Comparison of ENCODE assay signal across 33 cellular contexts in the genomic region with DNA sequence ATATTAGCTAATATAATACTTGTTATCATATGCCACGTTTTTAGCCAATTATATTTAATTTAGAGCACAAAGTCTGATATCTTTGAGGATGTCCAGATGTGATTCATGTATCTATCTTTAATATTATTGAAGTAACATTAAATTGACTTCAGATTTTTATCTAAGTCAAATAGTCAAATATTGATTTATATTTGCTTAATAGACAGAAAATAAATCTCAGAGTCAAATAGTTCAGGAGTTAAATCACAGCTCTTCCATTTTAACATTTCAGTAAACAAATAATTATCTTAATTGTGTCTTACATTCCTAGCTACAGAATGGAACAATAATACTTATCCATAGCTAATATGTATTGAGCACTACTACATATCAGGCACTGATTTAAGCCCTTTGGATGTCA.
"Had no signal": no experiment of that assay in that cellular context is flagged by ENCODE, and none has a peak within 500 bp of the region (broad histone marks: within the 10 kb centered on the region; RNA-seq: fewer than 3 reads in every experiment).

No MANE protein-coding gene starts in this region.

- DNase-seq: activated B cell treated with CpG ODN at 0.5 μM for 24 hours; activated CD4-positive, alpha-beta memory T cell treated with anti-CD3 and anti-CD28 coated beads for 36 hours; activated CD4-positive, alpha-beta T cell treated with anti-CD3 and anti-CD28 coated beads for 4 hours; activated CD4-positive, alpha-beta T cell treated with anti-CD3 and anti-CD28 coated beads, Interleukin-2, amount 10 ng/mL, durations not matched to agents 24 days and 14 days; activated CD4-positive, alpha-beta T cell treated with anti-CD3 and anti-CD28 coated beads, Interleukin-2, amount 50 U/mL, for 1 hour; activated CD4-positive, alpha-beta T cell treated with anti-CD3 and anti-CD28 coated beads, Interleukin-2, amount 50 U/mL, for 4 hours; activated CD4-positive, CD25-positive, alpha-beta regulatory T cell treated with anti-CD3 and anti-CD28 coated beads, Interleukin-2, amount 50 U/mL, for 72 hours; activated CD8-positive, alpha-beta memory T cell treated with anti-CD3 and anti-CD28 coated beads, Interleukin-2, amount 50 U/mL, for 4 hours; activated CD8-positive, alpha-beta T cell treated with anti-CD3 and anti-CD28 coated beads for 36 hours; activated effector memory CD4-positive, alpha-beta T cell treated with anti-CD3 and anti-CD28 coated beads, Interleukin-2, amount 50 U/mL, for 16 hours; activated gamma-delta T cell treated with Interleukin-2 at 50 U/mL for 16 hours; activated naive CD4-positive, alpha-beta T cell; activated naive CD4-positive, alpha-beta T cell treated with anti-CD3 and anti-CD28 coated beads for 36 hours; activated naive CD4-positive, alpha-beta T cell treated with anti-CD3 and anti-CD28 coated beads, Interleukin-2, amount 50 U/mL, for 16 hours; activated naive CD8-positive, alpha-beta T cell treated with anti-CD3 and anti-CD28 coated beads for 36 hours; activated T-cell treated with anti-CD3 and anti-CD28 coated beads for 4 hours; activated T-cell treated with anti-CD3 and anti-CD28 coated beads, Interleukin-2, amount 50 U/mL, for 1 hour; activated T-cell treated with anti-CD3 and anti-CD28 coated beads, Interleukin-2, amount 50 U/mL, for 4 hours; activated T-cell treated with anti-CD3 and anti-CD28 coated beads, Interleukin-2, amount 50 U/mL, for 72 hours; adrenal gland; amniotic stem cell; aorta; body of pancreas; brain microvascular endothelial cell; central memory CD4-positive, alpha-beta T cell; T-helper 2 cell; T-helper 9 cell had no signal

- H3K27ac ChIP-seq: adrenal gland, body of pancreas, brain microvascular endothelial cell, breast epithelium, VCaP had no signal

- H3K4me3 ChIP-seq: adrenal gland, body of pancreas, breast epithelium had no signal

- H3K4me1 ChIP-seq: adrenal gland, body of pancreas, breast epithelium had no signal

- H3K9me3 ChIP-seq: adrenal gland, body of pancreas, breast epithelium had no signal

- ATAC-seq: activated CD8-positive, alpha-beta T cell treated with anti-CD3 and anti-CD28 coated beads for 36 hours; activated naive CD4-positive, alpha-beta T cell treated with anti-CD3 and anti-CD28 coated beads, Interleukin-2, amount 50 U/mL, for 72 hours; activated T-cell treated with anti-CD3 and anti-CD28 coated beads, Interleukin-2, amount 50 U/mL, for 4 hours; activated T-cell treated with anti-CD3 and anti-CD28 coated beads, Interleukin-2, amount 50 U/mL, for 72 hours; activated T-helper 17 cell treated with anti-CD3 and anti-CD28 coated beads, Interleukin-2, amount 50 U/mL, for 72 hours; body of pancreas had no signal

- FAIRE-seq: astrocyte, TTC549 had no signal
